ENCODE assay signal across 8 cellular contexts in the genomic region with DNA sequence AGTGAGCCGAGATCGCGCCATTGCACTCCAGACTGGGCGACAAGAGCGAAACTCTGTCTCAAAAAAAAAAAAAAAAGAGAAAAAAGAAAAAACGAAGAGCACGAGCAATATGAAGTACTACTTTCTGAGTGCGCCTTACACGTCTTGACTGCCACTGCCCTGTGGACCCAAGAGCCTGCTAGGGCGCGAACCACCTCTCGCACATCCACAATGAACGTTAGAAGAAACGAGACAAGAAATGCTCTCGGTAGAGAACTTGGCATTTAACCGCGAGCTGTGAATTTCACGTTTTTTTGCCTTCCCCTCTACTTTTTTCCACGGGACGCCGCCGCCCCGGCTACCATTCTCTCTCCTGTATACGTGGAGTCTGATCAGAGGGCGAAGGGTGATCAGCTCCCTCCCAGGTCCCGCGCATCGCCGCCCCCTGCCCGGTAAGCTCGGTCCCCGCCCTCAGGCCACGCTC. TPM values are rescaled to one million over a fixed set of nuclear protein-coding genes. Genes with fewer than 3 reads are reported as not detected.
A peak's percentile ranks its signal among the peaks of the same experiment; 100 is the strongest.
DNase-seq lines count a peak whose midpoint lies in the region; ATAC-seq, FAIRE-seq and TF ChIP-seq lines count a peak whose summit lies in the region.

No MANE protein-coding gene starts in this region.

- no peak for TF ChIP-seq POLR2A in testis (IDR thresholded peaks at IDR 0.05)
- TF ChIP-seq POLR2A in GM18505 (IDR thresholded peaks at IDR 0.05; ENCODE audit: borderline replicate concordance, extremely low read depth, insufficient read depth, insufficient read length), result no peak

- peaks cover 32% of the 10 kb centered on the region for H3K36me3 Mint-ChIP-seq in CD4-positive, alpha-beta T cell (ENCODE audit: low read depth)
- H3K36me3 Mint-ChIP-seq in activated naive CD8-positive, alpha-beta T cell treated with anti-CD3 and anti-CD28 coated beads, Interleukin-2, amount 10 ng/mL, durations not matched to agents 7 days and 5 days, result peaks cover 9% of the 10 kb centered on the region

- peak overlapping the region; percentile 82 for H3K4me2 ChIP-seq in keratinocyte (ENCODE audit: control insufficient read depth, extremely low read depth, insufficient read depth, low read depth, low read length)

- 2 to 4% methylated on average over 25 to 33 of the region's 33 CpGs for WGBS in testis, 2 donors

- no peaks in the 10 kb centered on the region for H3K9me3 Mint-ChIP-seq in CD4-positive, alpha-beta T cell
- no peaks in the 10 kb centered on the region for H3K9me3 Mint-ChIP-seq in activated naive CD8-positive, alpha-beta T cell treated with anti-CD3 and anti-CD28 coated beads, Interleukin-2, amount 10 ng/mL, durations not matched to agents 7 days and 5 days

- H3K36me3 ChIP-seq in keratinocyte (ENCODE audit: control insufficient read depth in 2 of 2, extremely low read depth in 1 of 2, insufficient read depth in 2 of 2, low read length in 2 of 2) (peaks cover 4 to 23% of the 10 kb centered on the region in 2 experiments), testis (ENCODE audit: low read depth, missing control alignments) (no peaks in the 10 kb centered on the region)

- peaks cover 30% of the 10 kb centered on the region for H3K79me2 ChIP-seq in keratinocyte (ENCODE audit: control insufficient read depth, insufficient read depth, low read length)

- peaks cover 36% of the 10 kb centered on the region for H3K4me1 Mint-ChIP-seq in CD4-positive, alpha-beta T cell (ENCODE audit: low read depth)
- H3K4me1 Mint-ChIP-seq in activated naive CD8-positive, alpha-beta T cell treated with anti-CD3 and anti-CD28 coated beads, Interleukin-2, amount 10 ng/mL, durations not matched to agents 7 days and 5 days, result peaks cover 20% of the 10 kb centered on the region

- H4K20me1 ChIP-seq in keratinocyte (ENCODE audit: control insufficient read depth, extremely low read depth, insufficient read depth, low read length), result no peaks in the 10 kb centered on the region

- TF ChIP-seq CTCF in CD4-positive, alpha-beta T cell (IDR thresholded peaks at IDR 0.05), result no peak
- no peak for TF ChIP-seq CTCF in keratinocyte (optimal IDR thresholded peaks at IDR 0.05 in 1 of 3, IDR thresholded peaks at IDR 0.05 in 1 of 3, conservative IDR thresholded peaks at IDR 0.05 in 1 of 3; ENCODE audit: extremely low read depth in 1 of 3, insufficient read depth in 2 of 3, low read length in 3 of 3)
- TF ChIP-seq CTCF in testis (IDR thresholded peaks at IDR 0.05), result no peak

- peak overlapping the region; percentile 86 for H2AFZ ChIP-seq in keratinocyte (ENCODE audit: control insufficient read depth, low read length)

- peak in 1 of 10 experiments; percentile 23 for DNase-seq in CD4-positive, alpha-beta T cell
- no peak for DNase-seq in activated naive CD8-positive, alpha-beta T cell treated with anti-CD3 and anti-CD28 coated beads, Interleukin-2, amount 10 ng/mL, durations not matched to agents 7 days and 5 days
- DNase-seq in keratinocyte (ENCODE audit: low read depth, low spot score) (no peak), testis (no peak), anterior cingulate cortex (lab: John Stamatoyannopoulos, UW) (no peak), frontal cortex (ENCODE audit: low spot score in 2 of 2) (no peak)

- intact Hi-C loops in CD4-positive, alpha-beta T cell (cut with DNase I, micrococcal nuclease), result loop anchor here (2.0 to 10.0 kb wide), 8 partner anchors 41 to 889 kb away; partner anchors contain the start of genes ELAVL1 (in 1 of the 2), MAP2K7 (in 1 of the 2), MBD3L1 (in 1 of the 2) and RAB11B (in 1 of the 2)
- intact Hi-C loops in testis (cut with DNase I; ENCODE audit: low total_unique reads), result loop anchor here (10.0 kb wide), 1 partner anchor 312 kb away; no protein-coding TSS in a partner anchor

- peak overlapping the region; percentile 100 for H3K9ac ChIP-seq in keratinocyte (ENCODE audit: control insufficient read depth, extremely low read depth, insufficient read depth, low read length)

- peak overlapping the region; percentile 96 for H3K27ac ChIP-seq in CD4-positive, alpha-beta T cell (ENCODE audit: low read depth, low read length)
- peak overlapping the region; percentile 98 for H3K27ac ChIP-seq in keratinocyte (ENCODE audit: control insufficient read depth, insufficient read depth, low read length)
- peak overlapping the region; percentile 87 to 94 for H3K27ac ChIP-seq in testis

- H3K4me1 ChIP-seq in keratinocyte (ENCODE audit: control insufficient read depth, extremely low read depth, insufficient read depth, low read length), result peaks cover 15% of the 10 kb centered on the region
- peaks cover 7% of the 10 kb centered on the region for H3K4me1 ChIP-seq in testis

- ATAC-seq in CD4-positive, alpha-beta T cell (ENCODE audit: poor library complexity), result peak; percentile 4
- ATAC-seq in HG02678 (IDR thresholded peaks at IDR 0.05; ENCODE audit: unreplicated experiment), result peak; percentile 18
- ATAC-seq in activated naive CD8-positive, alpha-beta T cell treated with anti-CD3 and anti-CD28 coated beads, Interleukin-2, amount 10 ng/mL, durations not matched to agents 7 days and 5 days (ENCODE audit: low read depth), result peak; percentile 10
- ATAC-seq in GM18505 (IDR thresholded peaks at IDR 0.05; ENCODE audit: unreplicated experiment), result no peak

- no peaks in the 10 kb centered on the region for H3K27me3 Mint-ChIP-seq in CD4-positive, alpha-beta T cell
- no peaks in the 10 kb centered on the region for H3K27me3 Mint-ChIP-seq in activated naive CD8-positive, alpha-beta T cell treated with anti-CD3 and anti-CD28 coated beads, Interleukin-2, amount 10 ng/mL, durations not matched to agents 7 days and 5 days

- H3K9me3 ChIP-seq in CD4-positive, alpha-beta T cell (ENCODE audit: control insufficient read depth, low read length), result no peaks in the 10 kb centered on the region
- H3K9me3 ChIP-seq in keratinocyte (ENCODE audit: control insufficient read depth, low read depth, low read length) (no peaks in the 10 kb centered on the region), testis (no peaks in the 10 kb centered on the region)

- peak overlapping the region; percentile 87 for H3K27ac Mint-ChIP-seq in CD4-positive, alpha-beta T cell
- H3K27ac Mint-ChIP-seq in activated naive CD8-positive, alpha-beta T cell treated with anti-CD3 and anti-CD28 coated beads, Interleukin-2, amount 10 ng/mL, durations not matched to agents 7 days and 5 days, result peak overlapping the region; percentile 89

- FAIRE-seq in keratinocyte (lab: Jason Lieb, UNC), result no peak
- no peak for FAIRE-seq in frontal cortex (lab: Jason Lieb, UNC)

- no peaks in the 10 kb centered on the region for H3K9me1 ChIP-seq in keratinocyte (ENCODE audit: control insufficient read depth, extremely low read depth, insufficient read depth, low read length)

- dilution Hi-C loops in keratinocyte (cut with MboI; ENCODE audit: extremely low pct_ligation_motif_present, low sequenced_read_pairs), result no loop called here

- POLR2A ChIA-PET in CD4-positive, alpha-beta T cell (lab: Charles Lee), result interaction anchor here (0.6 to 2.6 kb wide), 17 partner anchors 9 to 1518 kb away, joined by 3 to 47 read pairs (median 6); partner anchors contain the start of genes CERS4, ELAVL1, KHSRP and MAP2K7
- POLR2A ChIA-PET in activated naive CD8-positive, alpha-beta T cell treated with anti-CD3 and anti-CD28 coated beads, Interleukin-2, amount 10 ng/mL, durations not matched to agents 7 days and 5 days (lab: Charles Lee), result interaction anchor here (0.7 to 2.5 kb wide), 11 partner anchors 14 to 267 kb away, joined by 3 to 19 read pairs (median 5); partner anchors contain the start of genes CERS4, ELAVL1, MAP2K7 and SNAPC2

- CTCF ChIA-PET in CD4-positive, alpha-beta T cell (lab: Charles Lee), result interaction anchor here (0.7 to 3.1 kb wide), 11 partner anchors 14 to 411 kb away, joined by 3 to 36 read pairs (median 5); partner anchors contain the start of genes MAP2K7, NDUFA7, RPS28 and SNAPC2

- peak overlapping the region; percentile 95 for H3K4me3 Mint-ChIP-seq in CD4-positive, alpha-beta T cell
- peak overlapping the region; percentile 87 for H3K4me3 Mint-ChIP-seq in activated naive CD8-positive, alpha-beta T cell treated with anti-CD3 and anti-CD28 coated beads, Interleukin-2, amount 10 ng/mL, durations not matched to agents 7 days and 5 days

- H3K4me3 ChIP-seq in keratinocyte (ENCODE audit: control insufficient read depth in 2 of 3, extremely low read depth in 1 of 3, insufficient read depth in 2 of 3, low read depth in 1 of 3, low read length in 3 of 3), result peak overlapping the region; percentile 92 to 100 (median 100)
- H3K4me3 ChIP-seq in testis, result peak overlapping the region; percentile 77 to 82

- H3K27me3 ChIP-seq in CD4-positive, alpha-beta T cell (ENCODE audit: control insufficient read depth, insufficient read depth, low read length), result no peaks in the 10 kb centered on the region
- H3K27me3 ChIP-seq in keratinocyte (ENCODE audit: control insufficient read depth, extremely low read depth, insufficient read depth, low read length) (no peaks in the 10 kb centered on the region), testis (no peaks in the 10 kb centered on the region)

RNA-seq across cellular contexts. Expression of gene TIMM44, which starts 0.5 kb away (rescaled TPM):
- total RNA-seq in CD4-positive, alpha-beta T cell, result 10 to 100 TPM; 83.9 to 85.0 TPM
- 10 to 100 TPM; 66.6 to 67.8 TPM for total RNA-seq in activated naive CD8-positive, alpha-beta T cell treated with anti-CD3 and anti-CD28 coated beads, Interleukin-2, amount 10 ng/mL, durations not matched to agents 7 days and 5 days
- polyA plus RNA-seq in keratinocyte (32.4 to 37.1 TPM (median 34.8 TPM) in 3 replicates), testis (ENCODE audit: insufficient read depth, low read depth, low replicate concordance) (33.8 TPM)
- polyA plus RNA-seq in keratinocyte (2011; ENCODE audit: low read depth), result 29.0 TPM
- 23.2 and 44.5 TPM in 2 replicates for polyA plus RNA-seq in keratinocyte (2011; cell fraction: cytosol; rRNA removed)
- polyA plus RNA-seq in keratinocyte (2011; cell fraction: nucleus; rRNA removed), result 48.6 and 57.5 TPM in 2 replicates
- 43.7 and 46.1 TPM in 2 replicates for polyA plus RNA-seq in keratinocyte (2012; ENCODE audit: low replicate concordance)
- 15.3 to 25.4 TPM (median 20.0 TPM) in 3 replicates for polyA minus RNA-seq in keratinocyte
- polyA minus RNA-seq in keratinocyte (2011; cell fraction: cytosol; rRNA and poly(A)+ RNA removed), result 40.5 TPM
- 23.8 and 25.2 TPM in 2 replicates for polyA minus RNA-seq in keratinocyte (2011; cell fraction: nucleus; rRNA and poly(A)+ RNA removed)
- total RNA-seq in testis (10 to 100 TPM; 68.0 to 71.2 TPM), frontal cortex (26.9 TPM)

RNA-seq across cellular contexts. Expression of gene CTXN1, which starts 17.1 kb away (rescaled TPM):
- total RNA-seq in CD4-positive, alpha-beta T cell, result not detected
- total RNA-seq in activated naive CD8-positive, alpha-beta T cell treated with anti-CD3 and anti-CD28 coated beads, Interleukin-2, amount 10 ng/mL, durations not matched to agents 7 days and 5 days, result not detected
- polyA plus RNA-seq in keratinocyte (0.41 to 2.1 TPM (median 1.5 TPM) in 3 replicates), testis (ENCODE audit: insufficient read depth, low read depth, low replicate concordance) (19.4 TPM)
- 1.2 TPM for polyA plus RNA-seq in keratinocyte (2011; ENCODE audit: low read depth)
- polyA plus RNA-seq in keratinocyte (2011; cell fraction: cytosol; rRNA removed), result 1.9 and 10.7 TPM in 2 replicates
- polyA plus RNA-seq in keratinocyte (2011; cell fraction: nucleus; rRNA removed), result 1.7 and 3.9 TPM in 2 replicates
- polyA plus RNA-seq in keratinocyte (2012; ENCODE audit: low replicate concordance), result 5.0 and 6.3 TPM in 2 replicates
- 0.22 to 2.0 TPM (median 0.30 TPM) in 3 replicates for polyA minus RNA-seq in keratinocyte
- 30.5 TPM for polyA minus RNA-seq in keratinocyte (2011; cell fraction: cytosol; rRNA and poly(A)+ RNA removed)
- polyA minus RNA-seq in keratinocyte (2011; cell fraction: nucleus; rRNA and poly(A)+ RNA removed), result 0.62 and 4.4 TPM in 2 replicates
- total RNA-seq in testis (10 to 100 TPM; 40.1 to 67.2 TPM), frontal cortex (9.4 TPM)

RNA-seq across cellular contexts. Expression of gene SNAPC2, which starts 22.9 kb away (rescaled TPM):
- 10 to 100 TPM in 1 of 2 experiments, 1 to 10 TPM in 1; 9.9 to 10.9 TPM for total RNA-seq in CD4-positive, alpha-beta T cell
- 10 to 100 TPM; 18.3 to 20.7 TPM for total RNA-seq in activated naive CD8-positive, alpha-beta T cell treated with anti-CD3 and anti-CD28 coated beads, Interleukin-2, amount 10 ng/mL, durations not matched to agents 7 days and 5 days
- polyA plus RNA-seq in keratinocyte, result 10.7 to 15.5 TPM (median 10.8 TPM) in 3 replicates
- 5.6 TPM for polyA plus RNA-seq in keratinocyte (2011; ENCODE audit: low read depth)
- polyA plus RNA-seq in keratinocyte (2011; cell fraction: cytosol; rRNA removed), result 8.6 and 20.3 TPM in 2 replicates
- 6.8 and 12.3 TPM in 2 replicates for polyA plus RNA-seq in keratinocyte (2011; cell fraction: nucleus; rRNA removed)
- 20.4 and 21.6 TPM in 2 replicates for polyA plus RNA-seq in keratinocyte (2012; ENCODE audit: low replicate concordance)
- polyA minus RNA-seq in keratinocyte, result 5.8 to 18.7 TPM (median 15.3 TPM) in 3 replicates
- polyA minus RNA-seq in keratinocyte (2011; cell fraction: cytosol; rRNA and poly(A)+ RNA removed), result 15.5 TPM
- polyA minus RNA-seq in keratinocyte (2011; cell fraction: nucleus; rRNA and poly(A)+ RNA removed), result 6.1 and 6.4 TPM in 2 replicates
- total RNA-seq in testis, result 10 to 100 TPM; 72.5 to 88.6 TPM
- 51.9 TPM for polyA plus RNA-seq in testis (ENCODE audit: insufficient read depth, low read depth, low replicate concordance)
- total RNA-seq in frontal cortex, result 4.9 TPM

RNA-seq across cellular contexts. Expression of gene TGFBR3L, which starts 28.4 kb away (rescaled TPM):
- total RNA-seq in CD4-positive, alpha-beta T cell, result 1 to 10 TPM; 1.1 to 1.2 TPM
- total RNA-seq in activated naive CD8-positive, alpha-beta T cell treated with anti-CD3 and anti-CD28 coated beads, Interleukin-2, amount 10 ng/mL, durations not matched to agents 7 days and 5 days, result 1 to 10 TPM; 2.2 to 3.6 TPM
- 0.28 to 0.72 TPM (median 0.68 TPM) in 3 replicates for polyA plus RNA-seq in keratinocyte
- polyA plus RNA-seq in keratinocyte (2011; ENCODE audit: low read depth), result 6.7 TPM
- 0.29 and 1.6 TPM in 2 replicates for polyA plus RNA-seq in keratinocyte (2011; cell fraction: cytosol; rRNA removed)
- 0.34 and 1.3 TPM in 2 replicates for polyA plus RNA-seq in keratinocyte (2011; cell fraction: nucleus; rRNA removed)
- 1.8 and 10.1 TPM in 2 replicates for polyA plus RNA-seq in keratinocyte (2012; ENCODE audit: low replicate concordance)
- not detected in 3 replicates for polyA minus RNA-seq in keratinocyte
- polyA minus RNA-seq in keratinocyte (2011; cell fraction: cytosol; rRNA and poly(A)+ RNA removed), result not detected
- polyA minus RNA-seq in keratinocyte (2011; cell fraction: nucleus; rRNA and poly(A)+ RNA removed), result 1.5 TPM in 1 of 2 replicates, not detected in the other
- total RNA-seq in testis, result 1 to 10 TPM in 1 of 2 donors, not detected in 1; 2.2 TPM
- 1.2 TPM for polyA plus RNA-seq in testis (ENCODE audit: insufficient read depth, low read depth, low replicate concordance)
- not detected for total RNA-seq in frontal cortex

RNA-seq across cellular contexts. Expression of gene MAP2K7, which starts 39.3 kb away (rescaled TPM):
- 10 to 100 TPM; 81.7 to 82.3 TPM for total RNA-seq in CD4-positive, alpha-beta T cell
- 10 to 100 TPM; 46.8 to 46.9 TPM for total RNA-seq in activated naive CD8-positive, alpha-beta T cell treated with anti-CD3 and anti-CD28 coated beads, Interleukin-2, amount 10 ng/mL, durations not matched to agents 7 days and 5 days
- 8.4 to 11.7 TPM (median 10.9 TPM) in 3 replicates for polyA plus RNA-seq in keratinocyte
- 15.8 TPM for polyA plus RNA-seq in keratinocyte (2011; ENCODE audit: low read depth)
- 5.2 and 11.4 TPM in 2 replicates for polyA plus RNA-seq in keratinocyte (2011; cell fraction: cytosol; rRNA removed)
- polyA plus RNA-seq in keratinocyte (2011; cell fraction: nucleus; rRNA removed), result 18.9 and 22.4 TPM in 2 replicates
- 14.5 and 18.4 TPM in 2 replicates for polyA plus RNA-seq in keratinocyte (2012; ENCODE audit: low replicate concordance)
- polyA minus RNA-seq in keratinocyte, result 7.8 to 18.9 TPM (median 8.1 TPM) in 3 replicates
- polyA minus RNA-seq in keratinocyte (2011; cell fraction: cytosol; rRNA and poly(A)+ RNA removed), result 23.4 TPM
- 11.3 and 15.2 TPM in 2 replicates for polyA minus RNA-seq in keratinocyte (2011; cell fraction: nucleus; rRNA and poly(A)+ RNA removed)
- total RNA-seq in testis, result 10 to 100 TPM; 30.6 to 44.0 TPM
- 34.8 TPM for polyA plus RNA-seq in testis (ENCODE audit: insufficient read depth, low read depth, low replicate concordance)
- total RNA-seq in frontal cortex, result 5.7 TPM
